10 cellular contexts compared by ENCODE assay signal in genomic region chr14:77225254-77225653, GRCh38. TPM values are rescaled to one million over a fixed set of nuclear protein-coding genes. Genes with fewer than 3 reads are reported as not detected.
"Had no signal": no experiment of that assay in that cellular context is flagged by ENCODE, and none has a peak within 500 bp of the region (broad histone marks: within the 10 kb centered on the region; RNA-seq: fewer than 3 reads in every experiment).

No MANE protein-coding gene starts in this region.

- H3K9me3 Mint-ChIP-seq: H9, IgD-negative memory B cell had no signal

- DNase-seq: GM23248, H9, HCEC 1CT, KBM-7 had no signal

- H3K4me3 ChIP-seq: GM23248 had no signal

- H3K4me2 ChIP-seq: KMS-11 had no signal

- H3K4me3 Mint-ChIP-seq: H9, IgD-negative memory B cell had no signal

- H2AFZ ChIP-seq: GM23248 had no signal

- H3K9ac ChIP-seq: GM23248, KMS-11 had no signal

- H3K27ac ChIP-seq: GM23248, HL-60, KMS-11 had no signal

- H3K27ac Mint-ChIP-seq: H9, IgD-negative memory B cell had no signal

- ATAC-seq: HepG2 had no signal

RNA-seq across cellular contexts. Expression of gene TMEM63C, which starts 43.7 kb away (rescaled TPM):
- total RNA-seq: GM23248, HT1080 had no signal
- polyA plus RNA-seq: GM23248 had no signal

RNA-seq across cellular contexts. Expression of gene NGB, which starts 45.8 kb away (rescaled TPM):
- total RNA-seq: GM23248, H4, HepG2, HT1080 had no signal
- polyA plus RNA-seq: GM23248, IgD-negative memory B cell had no signal
